Comparison of ENCODE assay signal across 19 cellular contexts in the genomic region with DNA sequence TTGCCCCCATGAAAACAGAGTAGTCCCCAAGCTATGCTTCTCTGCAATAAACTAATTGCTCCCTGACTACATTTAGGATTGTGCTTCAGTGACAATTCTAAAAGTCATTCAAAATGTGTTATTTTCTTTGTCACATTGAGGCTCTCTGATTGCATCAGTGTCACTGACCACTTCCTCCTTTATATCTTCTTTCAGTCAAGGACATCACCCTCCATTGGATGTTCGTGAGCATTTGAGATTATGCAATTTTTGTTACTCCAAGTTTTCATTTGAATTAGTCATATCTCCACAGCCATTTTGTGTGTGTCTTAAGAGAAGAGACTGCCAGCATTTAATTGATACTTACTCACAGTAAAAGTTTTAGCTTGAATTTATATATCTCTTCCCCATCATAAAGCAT.
"Had no signal": no experiment of that assay in that cellular context is flagged by ENCODE, and none has a peak within 500 bp of the region (broad histone marks: within the 10 kb centered on the region; RNA-seq: fewer than 3 reads in every experiment).

No MANE protein-coding gene starts in this region.

- H3K27ac ChIP-seq: heart left ventricle, prostate gland, spleen, transverse colon had no signal

- DNase-seq: activated B cell treated with CpG ODN at 0.5 μM for 24 hours; activated CD4-positive, alpha-beta T cell treated with anti-CD3 and anti-CD28 coated beads, Interleukin-2, amount 10 ng/mL, durations not matched to agents 24 days and 14 days; activated CD8-positive, alpha-beta memory T cell treated with anti-CD3 and anti-CD28 coated beads for 24 hours; activated naive CD4-positive, alpha-beta T cell treated with anti-CD3 and anti-CD28 coated beads, Interleukin-2, amount 10 ng/mL, durations not matched to agents 7 days and 5 days; activated T-cell treated with anti-CD3 and anti-CD28 coated beads for 4 hours; cortex of kidney; effector CD8-positive, alpha-beta T cell; foreskin melanocyte; heart left ventricle; mucosa of descending colon; naive thymus-derived CD8-positive, alpha-beta T cell; spleen; stimulated activated CD4-positive, alpha-beta T cell treated with anti-CD3 and anti-CD28 coated beads, Interleukin-1b, Interleukin-23, amount 100 ng/mL, for 48 hours; T1000; transverse colon had no signal

- H3K9me3 Mint-ChIP-seq: activated CD4-positive, alpha-beta T cell treated with anti-CD3 and anti-CD28 coated beads, Interleukin-2, amount 10 ng/mL, durations not matched to agents 24 days and 14 days had no signal

- H3K36me3 Mint-ChIP-seq: activated naive CD4-positive, alpha-beta T cell treated with anti-CD3 and anti-CD28 coated beads, Interleukin-2, amount 10 ng/mL, durations not matched to agents 7 days and 5 days; naive thymus-derived CD8-positive, alpha-beta T cell; stimulated activated memory B cell treated with anti-CD40 and anti-IgM and Interleukin-4, amounts not matched to agents 10 μg/mL and 1 μg/mL and 100 μg/mL, for 72 hours had no signal

- H3K27me3 ChIP-seq: heart left ventricle, spleen, transverse colon had no signal

- H3K27ac Mint-ChIP-seq: activated B cell treated with CpG ODN at 0.5 μM for 24 hours; activated CD4-positive, alpha-beta T cell treated with anti-CD3 and anti-CD28 coated beads, Interleukin-2, amount 10 ng/mL, durations not matched to agents 24 days and 14 days; activated naive CD4-positive, alpha-beta T cell treated with anti-CD3 and anti-CD28 coated beads, Interleukin-2, amount 10 ng/mL, durations not matched to agents 7 days and 5 days; activated T-helper 17 cell treated with anti-CD3 and anti-CD28 coated beads, Interleukin-2, amount 50 U/mL, for 72 hours; naive thymus-derived CD8-positive, alpha-beta T cell; stimulated activated memory B cell treated with anti-CD40 and anti-IgM and Interleukin-4, amounts not matched to agents 10 μg/mL and 1 μg/mL and 100 μg/mL, for 72 hours had no signal

- H3K36me3 ChIP-seq: heart left ventricle, prostate gland, spleen, transverse colon had no signal

- H3K27me3 Mint-ChIP-seq: activated B cell treated with CpG ODN at 0.5 μM for 24 hours; activated CD4-positive, alpha-beta T cell treated with anti-CD3 and anti-CD28 coated beads, Interleukin-2, amount 10 ng/mL, durations not matched to agents 24 days and 14 days; activated naive CD4-positive, alpha-beta T cell treated with anti-CD3 and anti-CD28 coated beads, Interleukin-2, amount 10 ng/mL, durations not matched to agents 7 days and 5 days; activated T-helper 17 cell treated with anti-CD3 and anti-CD28 coated beads, Interleukin-2, amount 50 U/mL, for 72 hours; central memory CD8-positive, alpha-beta T cell; naive thymus-derived CD8-positive, alpha-beta T cell; stimulated activated memory B cell treated with anti-CD40 and anti-IgM and Interleukin-4, amounts not matched to agents 10 μg/mL and 1 μg/mL and 100 μg/mL, for 72 hours had no signal

- H3K4me3 ChIP-seq: heart left ventricle, mucosa of descending colon, prostate gland, spleen, transverse colon had no signal

- H3K4me3 Mint-ChIP-seq: activated B cell treated with CpG ODN at 0.5 μM for 24 hours; activated CD4-positive, alpha-beta T cell treated with anti-CD3 and anti-CD28 coated beads, Interleukin-2, amount 10 ng/mL, durations not matched to agents 24 days and 14 days; activated naive CD4-positive, alpha-beta T cell treated with anti-CD3 and anti-CD28 coated beads, Interleukin-2, amount 10 ng/mL, durations not matched to agents 7 days and 5 days; activated T-helper 17 cell treated with anti-CD3 and anti-CD28 coated beads, Interleukin-2, amount 50 U/mL, for 72 hours; central memory CD8-positive, alpha-beta T cell; naive thymus-derived CD8-positive, alpha-beta T cell; stimulated activated memory B cell treated with anti-CD40 and anti-IgM and Interleukin-4, amounts not matched to agents 10 μg/mL and 1 μg/mL and 100 μg/mL, for 72 hours had no signal

- H3K4me1 Mint-ChIP-seq: activated B cell treated with CpG ODN at 0.5 μM for 24 hours; activated CD4-positive, alpha-beta T cell treated with anti-CD3 and anti-CD28 coated beads, Interleukin-2, amount 10 ng/mL, durations not matched to agents 24 days and 14 days; activated naive CD4-positive, alpha-beta T cell treated with anti-CD3 and anti-CD28 coated beads, Interleukin-2, amount 10 ng/mL, durations not matched to agents 7 days and 5 days; activated T-helper 17 cell treated with anti-CD3 and anti-CD28 coated beads, Interleukin-2, amount 50 U/mL, for 72 hours; central memory CD8-positive, alpha-beta T cell; naive thymus-derived CD8-positive, alpha-beta T cell; stimulated activated memory B cell treated with anti-CD40 and anti-IgM and Interleukin-4, amounts not matched to agents 10 μg/mL and 1 μg/mL and 100 μg/mL, for 72 hours had no signal

- H3K4me1 ChIP-seq: heart left ventricle, prostate gland, spleen, transverse colon had no signal

- H3K9me3 ChIP-seq: heart left ventricle, mucosa of descending colon, prostate gland, spleen, transverse colon had no signal
